ENCODE assay signal across 1 cellular context in genomic region chr19:49987159-49987698, GRCh38.
TF ChIP-seq lines count a peak whose summit lies in the region.

No MANE protein-coding gene starts in this region.

TF ChIP-seq in K562, 482 proteins besides CTCF, POLR2A, EP300 and RAD21 (continued from another document and continues in another):
- TF ChIP-seq, protein P1, sequence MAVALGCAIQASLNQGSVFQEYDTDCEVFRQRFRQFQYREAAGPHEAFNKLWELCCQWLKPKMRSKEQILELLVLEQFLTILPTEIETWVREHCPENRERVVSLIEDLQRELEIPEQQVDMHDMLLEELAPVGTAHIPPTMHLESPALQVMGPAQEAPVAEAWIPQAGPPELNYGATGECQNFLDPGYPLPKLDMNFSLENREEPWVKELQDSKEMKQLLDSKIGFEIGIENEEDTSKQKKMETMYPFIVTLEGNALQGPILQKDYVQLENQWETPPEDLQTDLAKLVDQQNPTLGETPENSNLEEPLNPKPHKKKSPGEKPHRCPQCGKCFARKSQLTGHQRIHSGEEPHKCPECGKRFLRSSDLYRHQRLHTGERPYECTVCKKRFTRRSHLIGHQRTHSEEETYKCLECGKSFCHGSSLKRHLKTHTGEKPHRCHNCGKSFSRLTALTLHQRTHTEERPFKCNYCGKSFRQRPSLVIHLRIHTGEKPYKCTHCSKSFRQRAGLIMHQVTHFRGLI (CRISPR knock-in tag; IDR thresholded peaks at IDR 0.05) = peak; percentile 93
- TF ChIP-seq, protein P2, sequence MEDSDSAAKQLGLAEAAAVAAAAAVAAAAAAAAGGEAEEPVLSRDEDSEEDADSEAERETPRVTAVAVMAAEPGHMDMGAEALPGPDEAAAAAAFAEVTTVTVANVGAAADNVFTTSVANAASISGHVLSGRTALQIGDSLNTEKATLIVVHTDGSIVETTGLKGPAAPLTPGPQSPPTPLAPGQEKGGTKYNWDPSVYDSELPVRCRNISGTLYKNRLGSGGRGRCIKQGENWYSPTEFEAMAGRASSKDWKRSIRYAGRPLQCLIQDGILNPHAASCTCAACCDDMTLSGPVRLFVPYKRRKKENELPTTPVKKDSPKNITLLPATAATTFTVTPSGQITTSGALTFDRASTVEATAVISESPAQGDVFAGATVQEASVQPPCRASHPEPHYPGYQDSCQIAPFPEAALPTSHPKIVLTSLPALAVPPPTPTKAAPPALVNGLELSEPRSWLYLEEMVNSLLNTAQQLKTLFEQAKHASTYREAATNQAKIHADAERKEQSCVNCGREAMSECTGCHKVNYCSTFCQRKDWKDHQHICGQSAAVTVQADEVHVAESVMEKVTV (CRISPR knock-in tag; IDR thresholded peaks at IDR 0.05) = no peak
- peak; percentile 33 for TF ChIP-seq POLR2B (IDR thresholded peaks at IDR 0.05; ENCODE audit: low read depth, partially characterized antibody)
- TF ChIP-seq ZFP36 (IDR thresholded peaks at IDR 0.05; ENCODE audit: low read depth, low read length, partially characterized antibody) = no peak
- TF ChIP-seq NR1H2 (CRISPR knock-in tag; IDR thresholded peaks at IDR 0.05) = peak; percentile 100
- TF ChIP-seq KDM5B (IDR thresholded peaks at IDR 0.05; ENCODE audit: insufficient replicate concordance, low read depth, low read length) = no peak
- TF ChIP-seq TRIM28 (IDR thresholded peaks at IDR 0.05) = peak; percentile 86
- TF ChIP-seq POLR2H (tag; IDR thresholded peaks at IDR 0.05; ENCODE audit: low read depth) = peak; percentile 10; the same call in 1 of the 2 replicates
- no peak for TF ChIP-seq POLR2AphosphoS2 (IDR thresholded peaks at IDR 0.05; ENCODE audit: low read length)
- TF ChIP-seq SLC30A9 (CRISPR knock-in tag; IDR thresholded peaks at IDR 0.05) = peak; percentile 80; the same call in 1 of the 2 replicates
- TF ChIP-seq ZNF184 (CRISPR knock-in tag; IDR thresholded peaks at IDR 0.05) = peak; percentile 84
- peak; percentile 100 for TF ChIP-seq IRF1 (CRISPR knock-in tag; IDR thresholded peaks at IDR 0.05; ENCODE audit: borderline replicate concordance)
- 0 out of 2 replicates have a peak, but pooled peaks have one; percentile 52 for TF ChIP-seq TCFL5 (CRISPR knock-in tag; conservative IDR thresholded peaks at IDR 0.05)
- peak; percentile 64 for TF ChIP-seq ADNP (tag; IDR thresholded peaks at IDR 0.05)
- TF ChIP-seq SIN3A (IDR thresholded peaks at IDR 0.05; ENCODE audit: borderline replicate concordance in 2 of 2, control insufficient read depth in 1 of 2, low read depth in 2 of 2, low read length in 2 of 2) = peak; percentile 100
- TF ChIP-seq, protein P3, sequence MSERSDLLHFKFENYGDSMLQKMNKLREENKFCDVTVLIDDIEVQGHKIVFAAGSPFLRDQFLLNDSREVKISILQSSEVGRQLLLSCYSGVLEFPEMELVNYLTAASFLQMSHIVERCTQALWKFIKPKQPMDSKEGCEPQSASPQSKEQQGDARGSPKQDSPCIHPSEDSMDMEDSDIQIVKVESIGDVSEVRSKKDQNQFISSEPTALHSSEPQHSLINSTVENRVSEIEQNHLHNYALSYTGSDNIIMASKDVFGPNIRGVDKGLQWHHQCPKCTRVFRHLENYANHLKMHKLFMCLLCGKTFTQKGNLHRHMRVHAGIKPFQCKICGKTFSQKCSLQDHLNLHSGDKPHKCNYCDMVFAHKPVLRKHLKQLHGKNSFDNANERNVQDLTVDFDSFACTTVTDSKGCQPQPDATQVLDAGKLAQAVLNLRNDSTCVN (CRISPR knock-in tag; IDR thresholded peaks at IDR 0.05) = peak; percentile 94; the same call in 1 of the 2 replicates
- no peak for TF ChIP-seq ARHGAP35 (IDR thresholded peaks at IDR 0.05; ENCODE audit: partially characterized antibody)
- peak; percentile 100 for TF ChIP-seq PRMT5 (CRISPR knock-in tag; IDR thresholded peaks at IDR 0.05)
- no peak for TF ChIP-seq ZSCAN29 (IDR thresholded peaks at IDR 0.05)
- peak; percentile 100 for TF ChIP-seq SAP30 (IDR thresholded peaks at IDR 0.05; ENCODE audit: borderline replicate concordance, insufficient read depth, low read depth, low read length, poor library complexity, severe bottlenecking)
- no peak for TF ChIP-seq U2AF1 (optimal IDR thresholded peaks at IDR 0.05; ENCODE audit: low read depth, low read length)
- TF ChIP-seq LARP7 (IDR thresholded peaks at IDR 0.05) = peak; percentile 94
- TF ChIP-seq, protein P4, sequence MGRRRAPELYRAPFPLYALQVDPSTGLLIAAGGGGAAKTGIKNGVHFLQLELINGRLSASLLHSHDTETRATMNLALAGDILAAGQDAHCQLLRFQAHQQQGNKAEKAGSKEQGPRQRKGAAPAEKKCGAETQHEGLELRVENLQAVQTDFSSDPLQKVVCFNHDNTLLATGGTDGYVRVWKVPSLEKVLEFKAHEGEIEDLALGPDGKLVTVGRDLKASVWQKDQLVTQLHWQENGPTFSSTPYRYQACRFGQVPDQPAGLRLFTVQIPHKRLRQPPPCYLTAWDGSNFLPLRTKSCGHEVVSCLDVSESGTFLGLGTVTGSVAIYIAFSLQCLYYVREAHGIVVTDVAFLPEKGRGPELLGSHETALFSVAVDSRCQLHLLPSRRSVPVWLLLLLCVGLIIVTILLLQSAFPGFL (CRISPR knock-in tag; IDR thresholded peaks at IDR 0.05) = peak; percentile 100
- TF ChIP-seq, protein P5, sequence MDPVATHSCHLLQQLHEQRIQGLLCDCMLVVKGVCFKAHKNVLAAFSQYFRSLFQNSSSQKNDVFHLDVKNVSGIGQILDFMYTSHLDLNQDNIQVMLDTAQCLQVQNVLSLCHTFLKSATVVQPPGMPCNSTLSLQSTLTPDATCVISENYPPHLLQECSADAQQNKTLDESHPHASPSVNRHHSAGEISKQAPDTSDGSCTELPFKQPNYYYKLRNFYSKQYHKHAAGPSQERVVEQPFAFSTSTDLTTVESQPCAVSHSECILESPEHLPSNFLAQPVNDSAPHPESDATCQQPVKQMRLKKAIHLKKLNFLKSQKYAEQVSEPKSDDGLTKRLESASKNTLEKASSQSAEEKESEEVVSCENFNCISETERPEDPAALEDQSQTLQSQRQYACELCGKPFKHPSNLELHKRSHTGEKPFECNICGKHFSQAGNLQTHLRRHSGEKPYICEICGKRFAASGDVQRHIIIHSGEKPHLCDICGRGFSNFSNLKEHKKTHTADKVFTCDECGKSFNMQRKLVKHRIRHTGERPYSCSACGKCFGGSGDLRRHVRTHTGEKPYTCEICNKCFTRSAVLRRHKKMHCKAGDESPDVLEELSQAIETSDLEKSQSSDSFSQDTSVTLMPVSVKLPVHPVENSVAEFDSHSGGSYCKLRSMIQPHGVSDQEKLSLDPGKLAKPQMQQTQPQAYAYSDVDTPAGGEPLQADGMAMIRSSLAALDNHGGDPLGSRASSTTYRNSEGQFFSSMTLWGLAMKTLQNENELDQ (CRISPR knock-in tag; IDR thresholded peaks at IDR 0.05; ENCODE audit: borderline replicate concordance) = peak; percentile 100
- no peak for TF ChIP-seq ZBTB5 (IDR thresholded peaks at IDR 0.05)
- TF ChIP-seq ZNF263 (CRISPR knock-in tag; IDR thresholded peaks at IDR 0.05; ENCODE audit: borderline replicate concordance) = peak; percentile 98
- TF ChIP-seq SMAD3 (CRISPR knock-in tag; conservative IDR thresholded peaks at IDR 0.05) = peak; percentile 95
- TF ChIP-seq, protein P6, sequence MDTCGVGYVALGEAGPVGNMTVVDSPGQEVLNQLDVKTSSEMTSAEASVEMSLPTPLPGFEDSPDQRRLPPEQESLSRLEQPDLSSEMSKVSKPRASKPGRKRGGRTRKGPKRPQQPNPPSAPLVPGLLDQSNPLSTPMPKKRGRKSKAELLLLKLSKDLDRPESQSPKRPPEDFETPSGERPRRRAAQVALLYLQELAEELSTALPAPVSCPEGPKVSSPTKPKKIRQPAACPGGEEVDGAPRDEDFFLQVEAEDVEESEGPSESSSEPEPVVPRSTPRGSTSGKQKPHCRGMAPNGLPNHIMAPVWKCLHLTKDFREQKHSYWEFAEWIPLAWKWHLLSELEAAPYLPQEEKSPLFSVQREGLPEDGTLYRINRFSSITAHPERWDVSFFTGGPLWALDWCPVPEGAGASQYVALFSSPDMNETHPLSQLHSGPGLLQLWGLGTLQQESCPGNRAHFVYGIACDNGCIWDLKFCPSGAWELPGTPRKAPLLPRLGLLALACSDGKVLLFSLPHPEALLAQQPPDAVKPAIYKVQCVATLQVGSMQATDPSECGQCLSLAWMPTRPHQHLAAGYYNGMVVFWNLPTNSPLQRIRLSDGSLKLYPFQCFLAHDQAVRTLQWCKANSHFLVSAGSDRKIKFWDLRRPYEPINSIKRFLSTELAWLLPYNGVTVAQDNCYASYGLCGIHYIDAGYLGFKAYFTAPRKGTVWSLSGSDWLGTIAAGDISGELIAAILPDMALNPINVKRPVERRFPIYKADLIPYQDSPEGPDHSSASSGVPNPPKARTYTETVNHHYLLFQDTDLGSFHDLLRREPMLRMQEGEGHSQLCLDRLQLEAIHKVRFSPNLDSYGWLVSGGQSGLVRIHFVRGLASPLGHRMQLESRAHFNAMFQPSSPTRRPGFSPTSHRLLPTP (IDR thresholded peaks at IDR 0.05; ENCODE audit: borderline replicate concordance, extremely low read depth, insufficient read length) = no peak
- peak; percentile 100 for TF ChIP-seq NCOA6 (IDR thresholded peaks at IDR 0.05)
- TF ChIP-seq BRD9 (IDR thresholded peaks at IDR 0.05; ENCODE audit: low read depth, partially characterized antibody) = no peak
- no peak for TF ChIP-seq GATAD2B (IDR thresholded peaks at IDR 0.05; ENCODE audit: borderline replicate concordance)
- TF ChIP-seq TBL1XR1 (IDR thresholded peaks at IDR 0.05; ENCODE audit: low read length in 2 of 2) = no peak
- peak; percentile 48; the same call in 1 of the 2 replicates for TF ChIP-seq KLF1 (tag; IDR thresholded peaks at IDR 0.05)
- TF ChIP-seq, protein P7, sequence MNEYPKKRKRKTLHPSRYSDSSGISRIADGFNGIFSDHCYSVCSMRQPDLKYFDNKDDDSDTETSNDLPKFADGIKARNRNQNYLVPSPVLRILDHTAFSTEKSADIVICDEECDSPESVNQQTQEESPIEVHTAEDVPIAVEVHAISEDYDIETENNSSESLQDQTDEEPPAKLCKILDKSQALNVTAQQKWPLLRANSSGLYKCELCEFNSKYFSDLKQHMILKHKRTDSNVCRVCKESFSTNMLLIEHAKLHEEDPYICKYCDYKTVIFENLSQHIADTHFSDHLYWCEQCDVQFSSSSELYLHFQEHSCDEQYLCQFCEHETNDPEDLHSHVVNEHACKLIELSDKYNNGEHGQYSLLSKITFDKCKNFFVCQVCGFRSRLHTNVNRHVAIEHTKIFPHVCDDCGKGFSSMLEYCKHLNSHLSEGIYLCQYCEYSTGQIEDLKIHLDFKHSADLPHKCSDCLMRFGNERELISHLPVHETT (CRISPR knock-in tag; conservative IDR thresholded peaks at IDR 0.05 in 1 of 2, IDR thresholded peaks at IDR 0.05 in 1 of 2) = peak; percentile 98 to 99
- TF ChIP-seq SRSF3 (IDR thresholded peaks at IDR 0.05; ENCODE audit: insufficient read depth, low read length) = no peak
- TF ChIP-seq, protein P8, sequence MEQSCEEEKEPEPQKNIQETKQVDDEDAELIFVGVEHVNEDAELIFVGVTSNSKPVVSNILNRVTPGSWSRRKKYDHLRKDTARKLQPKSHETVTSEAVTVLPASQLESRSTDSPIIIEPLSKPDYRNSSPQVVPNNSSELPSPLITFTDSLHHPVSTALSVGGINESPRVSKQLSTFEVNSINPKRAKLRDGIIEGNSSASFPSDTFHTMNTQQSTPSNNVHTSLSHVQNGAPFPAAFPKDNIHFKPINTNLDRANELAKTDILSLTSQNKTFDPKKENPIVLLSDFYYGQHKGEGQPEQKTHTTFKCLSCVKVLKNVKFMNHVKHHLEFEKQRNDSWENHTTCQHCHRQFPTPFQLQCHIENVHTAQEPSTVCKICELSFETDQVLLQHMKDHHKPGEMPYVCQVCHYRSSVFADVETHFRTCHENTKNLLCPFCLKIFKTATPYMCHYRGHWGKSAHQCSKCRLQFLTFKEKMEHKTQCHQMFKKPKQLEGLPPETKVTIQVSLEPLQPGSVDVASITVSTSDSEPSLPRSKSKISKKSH (CRISPR knock-in tag; IDR thresholded peaks at IDR 0.05) = no peak
- TF ChIP-seq HDAC8 (tag; IDR thresholded peaks at IDR 0.05) = peak; percentile 97
- peak; percentile 100 for TF ChIP-seq ZNF511 (CRISPR knock-in tag; IDR thresholded peaks at IDR 0.05)
- TF ChIP-seq TSC22D4 (tag; IDR thresholded peaks at IDR 0.05) = no peak
- TF ChIP-seq ZNF197 (CRISPR knock-in tag; IDR thresholded peaks at IDR 0.05; ENCODE audit: low read depth) = peak; percentile 100
- TF ChIP-seq, protein P9, sequence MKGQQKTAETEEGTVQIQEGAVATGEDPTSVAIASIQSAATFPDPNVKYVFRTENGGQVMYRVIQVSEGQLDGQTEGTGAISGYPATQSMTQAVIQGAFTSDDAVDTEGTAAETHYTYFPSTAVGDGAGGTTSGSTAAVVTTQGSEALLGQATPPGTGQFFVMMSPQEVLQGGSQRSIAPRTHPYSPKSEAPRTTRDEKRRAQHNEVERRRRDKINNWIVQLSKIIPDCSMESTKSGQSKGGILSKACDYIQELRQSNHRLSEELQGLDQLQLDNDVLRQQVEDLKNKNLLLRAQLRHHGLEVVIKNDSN (CRISPR knock-in tag; IDR thresholded peaks at IDR 0.05) = peak; percentile 79
